ENCODE assay signal across 8 cellular contexts in the genomic region with DNA sequence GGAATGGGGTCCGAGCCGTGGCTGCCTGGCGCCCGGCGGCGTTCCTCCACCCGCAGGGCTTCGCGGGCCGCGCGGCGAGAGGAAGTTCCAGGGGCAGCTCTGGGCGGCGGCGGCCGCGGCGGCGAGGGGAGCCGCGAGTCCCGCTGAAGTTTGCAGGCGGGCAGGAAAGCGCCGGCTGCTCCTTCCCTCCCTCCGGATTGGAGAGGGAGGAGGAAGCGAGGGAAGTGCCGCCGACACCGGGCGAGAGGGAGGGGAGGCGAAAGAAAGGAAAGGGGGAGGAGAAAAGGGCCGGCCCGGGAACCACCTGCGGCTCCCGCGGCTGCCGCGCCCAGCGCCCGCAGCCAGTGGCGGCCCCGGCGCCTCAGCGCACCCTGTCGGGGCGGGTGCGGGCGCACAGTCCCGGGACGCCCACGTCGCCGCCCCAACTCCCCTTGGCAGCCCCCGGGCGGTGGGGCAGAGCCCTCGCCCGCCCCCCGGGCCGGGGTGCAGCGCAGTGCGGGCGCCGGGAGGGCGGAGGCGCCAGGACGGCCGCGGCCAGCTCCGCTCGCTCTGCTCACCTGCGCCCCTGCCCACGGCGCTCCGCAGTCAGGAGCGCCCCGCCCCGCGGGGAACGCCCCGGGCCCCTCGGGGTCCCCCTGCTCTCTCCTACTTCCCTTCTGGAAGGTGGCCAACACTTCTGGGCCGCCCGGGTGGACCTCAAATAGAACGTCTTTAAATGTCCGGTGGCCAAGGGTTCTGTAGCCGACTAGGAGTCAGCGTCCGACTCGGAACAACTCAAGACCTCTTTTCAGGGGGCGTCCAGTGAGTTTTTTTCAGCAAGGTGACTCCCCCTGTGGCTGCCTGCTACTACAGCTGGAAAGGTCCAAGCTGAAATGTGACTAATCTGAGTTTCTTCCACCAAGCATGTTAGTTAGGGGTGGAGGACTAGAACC.
DNase-seq lines count a peak whose midpoint lies in the region; ATAC-seq and TF ChIP-seq lines count a peak whose summit lies in the region.

No MANE protein-coding gene starts in this region.

- no peaks in the 10 kb centered on the region for H3K36me3 ChIP-seq in ACC112 (ENCODE audit: insufficient read depth, low read length)

- H3K27me3 ChIP-seq in ACC112 (ENCODE audit: insufficient read depth, low read length) = no peaks in the 10 kb centered on the region

- H2AFZ ChIP-seq in ACC112 (ENCODE audit: low read length, unreplicated experiment) = peak overlapping the region; percentile 95

- H3K27ac ChIP-seq in ACC112 (ENCODE audit: low read depth, low read length) = peak overlapping the region; percentile 71; the same call in 1 of the 2 replicates

- DNase-seq in GM13977 (ENCODE audit: low spot score) (peak; percentile 86), NCI-H128 (lab: John Stamatoyannopoulos, UW; ENCODE audit: unreplicated experiment) (peak; percentile 32), UCSD-AML1 (lab: John Stamatoyannopoulos, UW; ENCODE audit: unreplicated experiment) (peak; percentile 70), dermis blood vessel endothelial cell (peak; percentile 61), left lobe of liver (ENCODE audit: low spot score) (peak; percentile 87)
- peak; percentile 6 to 18 for DNase-seq in stimulated activated CD4-positive, alpha-beta T cell treated with anti-CD3 and anti-CD28 coated beads, Interleukin-4, amount 100 ng/mL, for 4 hours

- peak overlapping the region; percentile 95 for H3K4me3 ChIP-seq in ACC112 (ENCODE audit: low read depth, low read length)

- H3K79me2 ChIP-seq in ACC112 (ENCODE audit: control insufficient read depth, insufficient read depth, low read length, unreplicated experiment) = peaks cover 24% of the 10 kb centered on the region

- ATAC-seq in HG02840 (IDR thresholded peaks at IDR 0.05; ENCODE audit: low FRiP score, unreplicated experiment) (peak; percentile 47), left lobe of liver (peak; percentile 85)

- in situ Hi-C loops in GM13977 (cut with MboI; ENCODE audit: low pct_unique_long_range_greater_than_20kb, low sequenced_read_pairs, unreplicated experiment) = no loop called here

- TF ChIP-seq CTCF in GM13977 (IDR thresholded peaks at IDR 0.05; ENCODE audit: extremely low read depth, insufficient read depth, missing control alignments) = peak; percentile 1

- H3K4me1 ChIP-seq in ACC112 (ENCODE audit: control insufficient read depth, insufficient read depth, low read length, unreplicated experiment) = peaks cover 14% of the 10 kb centered on the region

Comparison
In these comparisons a context has a peak if more than half of its experiments do, and no peak if none do; other contexts are left out.
1. Peak in every context shown above with its lines: DNase-seq, ATAC-seq, H3K4me3 ChIP-seq and H3K27ac ChIP-seq.
2. DNase-seq: peak in every context shown above with its lines; median percentile 87 in left lobe of liver; 86 in GM13977; 70 in UCSD-AML1; 61 in dermis blood vessel endothelial cell; 32 in NCI-H128; 12 in stimulated activated CD4-positive, alpha-beta T cell treated with anti-CD3 and anti-CD28 coated beads, Interleukin-4, amount 100 ng/mL, for 4 hours.